ENCODE assay signal across 1 cellular context in the genomic region with DNA sequence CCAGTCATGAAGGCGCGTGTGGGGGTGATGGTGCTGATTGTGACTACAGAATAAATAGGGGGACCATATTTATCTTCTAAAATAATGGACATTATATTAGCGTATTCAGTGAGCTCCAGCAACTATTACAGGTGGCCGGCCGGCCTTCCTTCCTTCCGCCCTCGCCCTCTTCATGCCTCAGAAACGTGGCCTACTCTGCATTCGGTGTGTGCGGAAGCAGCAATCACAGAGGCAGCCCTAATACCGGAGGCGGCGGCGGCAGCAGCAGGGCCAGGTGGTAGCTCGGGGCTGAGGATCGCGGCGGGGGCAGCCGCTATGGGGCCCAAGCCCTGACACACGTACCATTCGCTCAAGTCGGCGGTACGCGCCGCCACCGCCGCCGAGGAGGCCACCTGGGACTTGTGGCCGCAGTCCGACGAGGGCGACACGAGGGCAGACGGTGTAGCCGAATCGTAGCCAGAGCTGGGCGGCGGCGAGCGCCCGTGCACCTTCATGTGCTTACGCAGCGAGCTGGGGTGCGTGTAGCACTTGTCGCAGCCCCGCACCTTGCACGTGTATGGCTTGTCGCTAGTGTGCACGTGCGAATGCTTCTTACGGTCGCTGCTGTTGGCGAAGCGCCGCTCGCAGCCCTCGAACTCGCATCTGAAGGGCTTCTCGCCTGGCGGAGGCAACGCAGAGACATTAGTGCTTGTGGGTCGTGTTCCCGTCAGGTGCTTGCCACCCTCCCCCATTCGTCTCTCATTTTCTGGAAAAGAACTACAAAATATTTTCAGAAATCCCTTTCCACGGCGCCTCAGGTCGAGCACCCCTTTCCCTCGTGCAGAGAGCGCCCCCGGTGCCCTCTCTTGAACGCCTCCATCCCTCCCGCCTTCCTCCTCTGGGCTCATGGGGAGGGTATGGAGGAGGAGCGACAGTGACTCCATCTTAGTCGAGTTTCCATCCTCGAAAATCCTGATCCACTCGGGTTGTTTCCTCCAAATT.
TF ChIP-seq lines count a peak whose summit lies in the region.

No MANE protein-coding gene starts in this region.

TF ChIP-seq in WTC11, 78 proteins besides CTCF, POLR2A, EP300 and RAD21 (continued from another document):
- TF ChIP-seq, protein P1, sequence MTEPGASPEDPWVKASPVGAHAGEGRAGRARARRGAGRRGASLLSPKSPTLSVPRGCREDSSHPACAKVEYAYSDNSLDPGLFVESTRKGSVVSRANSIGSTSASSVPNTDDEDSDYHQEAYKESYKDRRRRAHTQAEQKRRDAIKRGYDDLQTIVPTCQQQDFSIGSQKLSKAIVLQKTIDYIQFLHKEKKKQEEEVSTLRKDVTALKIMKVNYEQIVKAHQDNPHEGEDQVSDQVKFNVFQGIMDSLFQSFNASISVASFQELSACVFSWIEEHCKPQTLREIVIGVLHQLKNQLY (CRISPR knock-in tag; IDR thresholded peaks at IDR 0.05): no peak
- TF ChIP-seq ATF1 (CRISPR knock-in tag; IDR thresholded peaks at IDR 0.05) (0 out of 2 replicates have a peak, but pooled peaks have one; percentile 70), GRHL2 (CRISPR knock-in tag; IDR thresholded peaks at IDR 0.05; ENCODE audit: insufficient replicate concordance, severe bottlenecking) (no peak), SP1 (CRISPR knock-in tag; conservative IDR thresholded peaks at IDR 0.05) (no peak; the same call in 1 of the 2 replicates), IRF2 (CRISPR knock-in tag; IDR thresholded peaks at IDR 0.05; ENCODE audit: borderline replicate concordance, low read depth) (no peak), ZNF232 (CRISPR knock-in tag; IDR thresholded peaks at IDR 0.05) (peak; percentile 95), CREM (CRISPR knock-in tag; IDR thresholded peaks at IDR 0.05) (peak; percentile 71; the same call in 1 of the 2 replicates), ZNF423 (CRISPR knock-in tag; IDR thresholded peaks at IDR 0.05) (no peak), PRRX2 (CRISPR knock-in tag; IDR thresholded peaks at IDR 0.05) (no peak), RORB (CRISPR knock-in tag; IDR thresholded peaks at IDR 0.05) (no peak), EMX1 (CRISPR knock-in tag; IDR thresholded peaks at IDR 0.05) (no peak), NFATC4 (CRISPR knock-in tag; IDR thresholded peaks at IDR 0.05) (no peak), ETV6 (CRISPR knock-in tag; IDR thresholded peaks at IDR 0.05) (peak; percentile 78), GTF2I (CRISPR knock-in tag; conservative IDR thresholded peaks at IDR 0.05) (no peak)
- TF ChIP-seq, protein P2, sequence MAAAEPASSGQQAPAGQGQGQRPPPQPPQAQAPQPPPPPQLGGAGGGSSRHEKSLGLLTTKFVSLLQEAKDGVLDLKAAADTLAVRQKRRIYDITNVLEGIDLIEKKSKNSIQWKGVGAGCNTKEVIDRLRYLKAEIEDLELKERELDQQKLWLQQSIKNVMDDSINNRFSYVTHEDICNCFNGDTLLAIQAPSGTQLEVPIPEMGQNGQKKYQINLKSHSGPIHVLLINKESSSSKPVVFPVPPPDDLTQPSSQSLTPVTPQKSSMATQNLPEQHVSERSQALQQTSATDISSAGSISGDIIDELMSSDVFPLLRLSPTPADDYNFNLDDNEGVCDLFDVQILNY (CRISPR knock-in tag; IDR thresholded peaks at IDR 0.05): peak; percentile 84
- TF ChIP-seq, protein P3, sequence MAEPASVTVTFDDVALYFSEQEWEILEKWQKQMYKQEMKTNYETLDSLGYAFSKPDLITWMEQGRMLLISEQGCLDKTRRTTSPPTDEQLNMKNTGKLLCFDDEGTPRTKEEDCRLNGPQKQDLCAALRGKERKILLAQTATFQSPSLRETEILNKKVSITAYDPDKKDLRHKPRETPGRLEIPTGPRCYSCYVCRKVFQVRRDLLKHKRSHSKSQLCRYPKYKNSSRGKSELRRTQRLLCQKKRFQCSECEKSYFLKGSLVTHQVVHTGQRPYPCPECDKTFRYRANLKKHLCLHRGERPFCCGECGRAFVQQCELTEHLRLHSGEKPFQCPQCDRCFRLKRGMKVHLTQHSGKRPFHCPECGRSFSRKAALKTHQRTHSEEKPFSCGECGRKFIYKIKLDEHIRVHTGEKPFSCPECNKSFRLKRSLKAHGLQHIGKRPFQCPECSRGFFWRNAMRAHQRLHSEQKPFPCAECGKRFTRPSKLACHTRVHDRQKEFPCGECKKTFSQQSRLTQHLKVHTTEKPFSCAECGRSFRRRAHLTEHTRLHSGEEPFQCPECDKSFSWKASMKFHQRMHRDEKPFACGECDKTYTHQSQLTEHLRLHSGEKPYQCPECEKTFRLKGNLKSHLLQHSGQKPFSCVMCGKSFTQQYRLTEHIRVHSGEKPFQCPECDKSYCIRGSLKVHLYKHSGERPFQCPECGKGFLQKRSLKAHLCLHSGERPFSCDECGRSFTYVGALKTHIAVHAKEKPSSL (CRISPR knock-in tag; conservative IDR thresholded peaks at IDR 0.05): no peak
- TF ChIP-seq, protein P4, sequence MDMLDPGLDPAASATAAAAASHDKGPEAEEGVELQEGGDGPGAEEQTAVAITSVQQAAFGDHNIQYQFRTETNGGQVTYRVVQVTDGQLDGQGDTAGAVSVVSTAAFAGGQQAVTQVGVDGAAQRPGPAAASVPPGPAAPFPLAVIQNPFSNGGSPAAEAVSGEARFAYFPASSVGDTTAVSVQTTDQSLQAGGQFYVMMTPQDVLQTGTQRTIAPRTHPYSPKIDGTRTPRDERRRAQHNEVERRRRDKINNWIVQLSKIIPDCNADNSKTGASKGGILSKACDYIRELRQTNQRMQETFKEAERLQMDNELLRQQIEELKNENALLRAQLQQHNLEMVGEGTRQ (CRISPR knock-in tag; IDR thresholded peaks at IDR 0.05): no peak; the same call in 1 of the 2 replicates
- TF ChIP-seq, protein P5, sequence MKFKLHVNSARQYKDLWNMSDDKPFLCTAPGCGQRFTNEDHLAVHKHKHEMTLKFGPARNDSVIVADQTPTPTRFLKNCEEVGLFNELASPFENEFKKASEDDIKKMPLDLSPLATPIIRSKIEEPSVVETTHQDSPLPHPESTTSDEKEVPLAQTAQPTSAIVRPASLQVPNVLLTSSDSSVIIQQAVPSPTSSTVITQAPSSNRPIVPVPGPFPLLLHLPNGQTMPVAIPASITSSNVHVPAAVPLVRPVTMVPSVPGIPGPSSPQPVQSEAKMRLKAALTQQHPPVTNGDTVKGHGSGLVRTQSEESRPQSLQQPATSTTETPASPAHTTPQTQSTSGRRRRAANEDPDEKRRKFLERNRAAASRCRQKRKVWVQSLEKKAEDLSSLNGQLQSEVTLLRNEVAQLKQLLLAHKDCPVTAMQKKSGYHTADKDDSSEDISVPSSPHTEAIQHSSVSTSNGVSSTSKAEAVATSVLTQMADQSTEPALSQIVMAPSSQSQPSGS (CRISPR knock-in tag; IDR thresholded peaks at IDR 0.05; ENCODE audit: borderline replicate concordance, low read depth): peak; percentile 60; the same call in 1 of the 2 replicates
- TF ChIP-seq, protein P6, sequence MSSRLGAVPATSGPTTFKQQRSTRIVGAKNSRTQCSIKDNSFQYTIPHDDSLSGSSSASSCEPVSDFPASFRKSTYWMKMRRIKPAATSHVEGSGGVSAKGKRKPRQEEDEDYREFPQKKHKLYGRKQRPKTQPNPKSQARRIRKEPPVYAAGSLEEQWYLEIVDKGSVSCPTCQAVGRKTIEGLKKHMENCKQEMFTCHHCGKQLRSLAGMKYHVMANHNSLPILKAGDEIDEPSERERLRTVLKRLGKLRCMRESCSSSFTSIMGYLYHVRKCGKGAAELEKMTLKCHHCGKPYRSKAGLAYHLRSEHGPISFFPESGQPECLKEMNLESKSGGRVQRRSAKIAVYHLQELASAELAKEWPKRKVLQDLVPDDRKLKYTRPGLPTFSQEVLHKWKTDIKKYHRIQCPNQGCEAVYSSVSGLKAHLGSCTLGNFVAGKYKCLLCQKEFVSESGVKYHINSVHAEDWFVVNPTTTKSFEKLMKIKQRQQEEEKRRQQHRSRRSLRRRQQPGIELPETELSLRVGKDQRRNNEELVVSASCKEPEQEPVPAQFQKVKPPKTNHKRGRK (CRISPR knock-in tag; IDR thresholded peaks at IDR 0.05; ENCODE audit: borderline replicate concordance): no peak
- TF ChIP-seq, protein P7, sequence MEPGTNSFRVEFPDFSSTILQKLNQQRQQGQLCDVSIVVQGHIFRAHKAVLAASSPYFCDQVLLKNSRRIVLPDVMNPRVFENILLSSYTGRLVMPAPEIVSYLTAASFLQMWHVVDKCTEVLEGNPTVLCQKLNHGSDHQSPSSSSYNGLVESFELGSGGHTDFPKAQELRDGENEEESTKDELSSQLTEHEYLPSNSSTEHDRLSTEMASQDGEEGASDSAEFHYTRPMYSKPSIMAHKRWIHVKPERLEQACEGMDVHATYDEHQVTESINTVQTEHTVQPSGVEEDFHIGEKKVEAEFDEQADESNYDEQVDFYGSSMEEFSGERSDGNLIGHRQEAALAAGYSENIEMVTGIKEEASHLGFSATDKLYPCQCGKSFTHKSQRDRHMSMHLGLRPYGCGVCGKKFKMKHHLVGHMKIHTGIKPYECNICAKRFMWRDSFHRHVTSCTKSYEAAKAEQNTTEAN (CRISPR knock-in tag; IDR thresholded peaks at IDR 0.05): peak; percentile 97
- TF ChIP-seq, protein P8, sequence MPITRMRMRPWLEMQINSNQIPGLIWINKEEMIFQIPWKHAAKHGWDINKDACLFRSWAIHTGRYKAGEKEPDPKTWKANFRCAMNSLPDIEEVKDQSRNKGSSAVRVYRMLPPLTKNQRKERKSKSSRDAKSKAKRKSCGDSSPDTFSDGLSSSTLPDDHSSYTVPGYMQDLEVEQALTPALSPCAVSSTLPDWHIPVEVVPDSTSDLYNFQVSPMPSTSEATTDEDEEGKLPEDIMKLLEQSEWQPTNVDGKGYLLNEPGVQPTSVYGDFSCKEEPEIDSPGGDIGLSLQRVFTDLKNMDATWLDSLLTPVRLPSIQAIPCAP (CRISPR knock-in tag; IDR thresholded peaks at IDR 0.05): peak; percentile 89
- TF ChIP-seq, protein P9, sequence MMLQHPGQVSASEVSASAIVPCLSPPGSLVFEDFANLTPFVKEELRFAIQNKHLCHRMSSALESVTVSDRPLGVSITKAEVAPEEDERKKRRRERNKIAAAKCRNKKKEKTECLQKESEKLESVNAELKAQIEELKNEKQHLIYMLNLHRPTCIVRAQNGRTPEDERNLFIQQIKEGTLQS (CRISPR knock-in tag; conservative IDR thresholded peaks at IDR 0.05): no peak
TF ChIP-seq in WTC11: peak in this region for 35.
